8 cellular contexts compared by ENCODE assay signal in genomic region chr21:8194039-8194438, GRCh38.
DNase-seq lines count a peak whose midpoint lies in the region; ATAC-seq, FAIRE-seq and TF ChIP-seq lines count a peak whose summit lies in the region.
"Not testable (repeated sequence)": the region's sequence is repeated elsewhere in the genome, so short reads cannot be mapped to it uniquely, and the experiment has no call there.

No MANE protein-coding gene starts in this region.

- no CpG with 5 or more reads among the region's 16 CpGs for WGBS in A549 (ENCODE audit: missing lambda C conversion rate)

- POLR2A ChIA-PET in A549 (lab: Yijun Ruan, JAX); WTC11 (lab: Charles Lee); naive thymus-derived CD4-positive, alpha-beta T cell (lab: Charles Lee): not testable (repeated sequence)

- not testable (repeated sequence) for H3K36me3 Mint-ChIP-seq in WTC11; naive thymus-derived CD4-positive, alpha-beta T cell

- H3K36me3 ChIP-seq in naive thymus-derived CD4-positive, alpha-beta T cell (ENCODE audit: control insufficient read depth in 2 of 3, insufficient read depth in 3 of 3, low read length in 3 of 3), result not testable (repeated sequence)

- H3K27ac Mint-ChIP-seq in WTC11; naive thymus-derived CD4-positive, alpha-beta T cell: not testable (repeated sequence)

- H3K4me2 ChIP-seq in A549, result not testable (repeated sequence)

- ATAC-seq in A549 (peak; percentile 88 to 90), GM18909 (IDR thresholded peaks at IDR 0.05; ENCODE audit: poor library complexity, unreplicated experiment) (peak; percentile 62), GM21576 (IDR thresholded peaks at IDR 0.05; ENCODE audit: unreplicated experiment) (peak; percentile 46), HG02884 (IDR thresholded peaks at IDR 0.05; ENCODE audit: unreplicated experiment) (peak; percentile 60), HG03354 (IDR thresholded peaks at IDR 0.05; ENCODE audit: poor library complexity, severe bottlenecking, unreplicated experiment) (peak; percentile 71), WTC11 (peak; percentile 85), foreskin keratinocyte (peak; percentile 95)
- ATAC-seq in naive thymus-derived CD4-positive, alpha-beta T cell, result peak; percentile 76

- TF ChIP-seq POLR2A in A549 (IDR thresholded peaks at IDR 0.05; ENCODE audit: low read length), result not testable (repeated sequence)

- H3K27me3 Mint-ChIP-seq in WTC11 (ENCODE audit: low read depth); naive thymus-derived CD4-positive, alpha-beta T cell: not testable (repeated sequence)

- FAIRE-seq in A549 (lab: Jason Lieb, UNC), result not testable (repeated sequence)

- not testable (repeated sequence) for H3K4me1 Mint-ChIP-seq in WTC11; naive thymus-derived CD4-positive, alpha-beta T cell

- H3K27ac ChIP-seq in A549; foreskin keratinocyte; naive thymus-derived CD4-positive, alpha-beta T cell (ENCODE audit: low read depth, low read length): not testable (repeated sequence)

- CTCF ChIA-PET in A549 (lab: Yijun Ruan, JAX); WTC11 (lab: Charles Lee); naive thymus-derived CD4-positive, alpha-beta T cell (lab: Charles Lee): not testable (repeated sequence)

- not testable (repeated sequence) for TF ChIP-seq EP300 in A549 (IDR thresholded peaks at IDR 0.05)

- not testable (repeated sequence) for H3K4me3 Mint-ChIP-seq in WTC11; naive thymus-derived CD4-positive, alpha-beta T cell

- DNase-seq in A549 (ENCODE audit: low read depth in 1 of 2, low spot score in 1 of 2); WTC11 (ENCODE audit: low spot score); foreskin keratinocyte; naive thymus-derived CD4-positive, alpha-beta T cell: not testable (repeated sequence)

- TF ChIP-seq CTCF in A549 (IDR thresholded peaks at IDR 0.05); WTC11 (IDR thresholded peaks at IDR 0.05); foreskin keratinocyte (conservative IDR thresholded peaks at IDR 0.05): not testable (repeated sequence)

- not testable (repeated sequence) for H3K4me1 ChIP-seq in A549; foreskin keratinocyte; naive thymus-derived CD4-positive, alpha-beta T cell (ENCODE audit: control insufficient read depth in 2 of 2, insufficient read depth in 2 of 2, low read length in 2 of 2)

- H3K9me3 ChIP-seq in A549; naive thymus-derived CD4-positive, alpha-beta T cell (ENCODE audit: control insufficient read depth in 2 of 3, low read length in 3 of 3): not testable (repeated sequence)

- not testable (repeated sequence) for H3K4me3 ChIP-seq in A549; naive thymus-derived CD4-positive, alpha-beta T cell (ENCODE audit: low read length)

- not testable (repeated sequence) for H3K27me3 ChIP-seq in foreskin keratinocyte; naive thymus-derived CD4-positive, alpha-beta T cell (ENCODE audit: control insufficient read depth in 2 of 2, insufficient read depth in 2 of 2, low read length in 2 of 2)

- H3K9me3 Mint-ChIP-seq in WTC11; naive thymus-derived CD4-positive, alpha-beta T cell: not testable (repeated sequence)

- intact Hi-C loops in naive thymus-derived CD4-positive, alpha-beta T cell (cut with micrococcal nuclease), result not testable (repeated sequence)

- TF ChIP-seq RAD21 in A549 (conservative IDR thresholded peaks at IDR 0.05 in 1 of 2, IDR thresholded peaks at IDR 0.05 in 1 of 2), result not testable (repeated sequence)
